ENCODE assay signal across 22 cellular contexts in genomic region chr2:31992025-31992566, GRCh38.
"Had no signal": no experiment of that assay in that cellular context is flagged by ENCODE, and none has a peak within 500 bp of the region (broad histone marks: within the 10 kb centered on the region; RNA-seq: fewer than 3 reads in every experiment).

No MANE protein-coding gene starts in this region.

- H3K9me3 ChIP-seq: breast epithelium, esophagus squamous epithelium, heart right ventricle, lower lobe of right lung, upper lobe of right lung had no signal

- FAIRE-seq: astrocyte, endothelial cell of umbilical vein had no signal

- H3K36me3 ChIP-seq: breast epithelium, esophagus squamous epithelium, heart right ventricle, lower lobe of right lung, upper lobe of right lung had no signal

- H3K4me3 ChIP-seq: breast epithelium, esophagus squamous epithelium, heart right ventricle, lower lobe of right lung, upper lobe of right lung had no signal

- H3K4me1 ChIP-seq: breast epithelium, lower lobe of right lung, upper lobe of right lung had no signal

- DNase-seq: activated CD4-positive, alpha-beta T cell treated with anti-CD3 and anti-CD28 coated beads for 1 hour; activated CD8-positive, alpha-beta memory T cell treated with anti-CD3 and anti-CD28 coated beads for 24 hours; activated CD8-positive, alpha-beta memory T cell treated with anti-CD3 and anti-CD28 coated beads, Interleukin-2, amount 50 U/mL, for 48 hours; activated gamma-delta T cell; cortex of kidney; esophagus squamous epithelium; heart right ventricle; immature natural killer cell; lower lobe of right lung; nucleus accumbens; posterior cingulate gyrus; retina; stimulated activated CD4-positive, alpha-beta T cell treated with anti-CD3 and anti-CD28 coated beads, Interleukin-12 subunit alpha, Interleukin-12 subunit beta, amount 100 ng/mL, for 4 hours; stimulated activated CD4-positive, alpha-beta T cell treated with anti-CD3 and anti-CD28 coated beads, Interleukin-1b, Interleukin-23, amount 100 ng/mL, for 48 hours; stimulated activated CD8-positive, alpha-beta memory T cell treated with anti-CD3 and anti-CD28 coated beads, Interleukin-4, amount 100 ng/mL, for 48 hours; stimulated activated naive CD4-positive, alpha-beta T cell; T1000; upper lobe of right lung had no signal

- H3K27me3 ChIP-seq: breast epithelium, esophagus squamous epithelium, heart right ventricle, upper lobe of right lung had no signal

- H3K27ac ChIP-seq: breast epithelium, esophagus squamous epithelium, heart right ventricle, lower lobe of right lung, upper lobe of right lung had no signal

- ATAC-seq: heart right ventricle; lower lobe of right lung; natural killer cell treated with Interleukin-12 subunit alpha and Interleukin-12 subunit beta and Interleukin-15 and Interleukin-18, amount 100 ng/mL, for 72 hours; upper lobe of right lung had no signal
